ENCODE assay signal across 22 cellular contexts in genomic region chr19:51710163-51710562, GRCh38. TPM values are rescaled to one million over a fixed set of nuclear protein-coding genes. Genes with fewer than 3 reads are reported as not detected.
DNase-seq lines count a peak whose midpoint lies in the region; ATAC-seq, FAIRE-seq and TF ChIP-seq lines count a peak whose summit lies in the region.
"Had no signal": no experiment of that assay in that cellular context is flagged by ENCODE, and none has a peak within 500 bp of the region (broad histone marks: within the 10 kb centered on the region; RNA-seq: fewer than 3 reads in every experiment).

No MANE protein-coding gene starts in this region.

- H3K4me2 ChIP-seq in HepG2 (ENCODE audit: low read depth, low read length), result no peak overlapping the region
- H3K4me2 ChIP-seq in GM23338, result no peak overlapping the region

- TF ChIP-seq CTCF in AG10803 (conservative IDR thresholded peaks at IDR 0.05; ENCODE audit: low read length) (no peak), HFFc6 (IDR thresholded peaks at IDR 0.05) (no peak), fibroblast of the aortic adventitia (IDR thresholded peaks at IDR 0.05; ENCODE audit: insufficient read depth, low read length) (no peak), HepG2 (CRISPR knock-in tag; IDR thresholded peaks at IDR 0.05) (no peak), GM23338 (conservative IDR thresholded peaks at IDR 0.05; ENCODE audit: low read depth in 2 of 2) (no peak)

- CTCF ChIA-PET in HepG2 (lab: Yijun Ruan, JAX; ENCODE audit: low intra/inter-chr PET ratio, low total read pairs), result no interaction called here

- no peak for TF ChIP-seq POLR2A in HepG2 (IDR thresholded peaks at IDR 0.05; ENCODE audit: insufficient read depth in 1 of 2, low read depth in 2 of 2, low read length in 2 of 2)

- peaks cover 13% of the 10 kb centered on the region for H3K36me3 ChIP-seq in SJCRH30
- no peaks in the 10 kb centered on the region for H3K36me3 ChIP-seq in HepG2 (replicated peaks in 1 of 2; ENCODE audit: control insufficient read depth in 1 of 2, insufficient read depth in 2 of 2, low read length in 2 of 2)
- no peaks in the 10 kb centered on the region for H3K36me3 ChIP-seq in GM23338 (ENCODE audit: insufficient read depth)

- H3K27me3 Mint-ChIP-seq in HFFc6 (ENCODE audit: insufficient read depth) (peaks cover 5% of the 10 kb centered on the region), GM23338 (ENCODE audit: insufficient read depth, low read depth, poor library complexity) (peaks cover 15% of the 10 kb centered on the region)
- H3K27me3 Mint-ChIP-seq: CD4-positive, alpha-beta T cell had no signal

- intact Hi-C loops in HepG2 (cut with micrococcal nuclease; ENCODE audit: unreplicated experiment), result no loop called here

- no peak for TF ChIP-seq RAD21 in HepG2 (CRISPR knock-in tag; IDR thresholded peaks at IDR 0.05)

- H3K9me3 ChIP-seq in SJCRH30 (replicated peaks), result no peaks in the 10 kb centered on the region
- no peaks in the 10 kb centered on the region for H3K9me3 ChIP-seq in HepG2 (ENCODE audit: low read length)
- H3K9me3 ChIP-seq: SJSA1 had no signal

- H2AFZ ChIP-seq in HepG2 (ENCODE audit: low read length), result no peak overlapping the region
- no peak overlapping the region for H2AFZ ChIP-seq in GM23338

- no peaks in the 10 kb centered on the region for H3F3A ChIP-seq in GM23338 (replicated peaks; ENCODE audit: low read depth)

- H3K9me3 Mint-ChIP-seq in HFFc6 (no peaks in the 10 kb centered on the region), GM23338 (no peaks in the 10 kb centered on the region; the same call in 1 of the 3 replicates)

- H3K27ac Mint-ChIP-seq in HFFc6 (no peak overlapping the region), GM23338 (no peak overlapping the region)
- H3K27ac Mint-ChIP-seq: CD4-positive, alpha-beta T cell had no signal

- H3K27ac ChIP-seq in SJCRH30 (peak overlapping the region; percentile 10; the same call in 1 of the 2 replicates), HepG2 (ENCODE audit: extremely low read length, insufficient read depth, low read length) (no peak overlapping the region), GM23338 (ENCODE audit: low read depth) (no peak overlapping the region)
- H3K27ac ChIP-seq: SJSA1 had no signal

- 31% methylated on average over 2 of the region's 2 CpGs for WGBS in HepG2 (ENCODE audit: low lambda C conversion rate)

- TF ChIP-seq EP300 in HepG2 (IDR thresholded peaks at IDR 0.05; ENCODE audit: low read depth in 2 of 2, low read length in 2 of 2) (no peak), HepG2 (CRISPR knock-in tag; IDR thresholded peaks at IDR 0.05; ENCODE audit: borderline replicate concordance) (no peak)

- FAIRE-seq in HepG2 (lab: Jason Lieb, UNC), result no peak

- H3K4me3 Mint-ChIP-seq in HFFc6 (no peak overlapping the region; the same call in 1 of the 2 replicates), GM23338 (no peak overlapping the region)
- H3K4me3 Mint-ChIP-seq: CD4-positive, alpha-beta T cell had no signal

- H3K27me3 ChIP-seq in SJCRH30 (no peaks in the 10 kb centered on the region), HepG2 (ENCODE audit: control insufficient read depth in 1 of 2, insufficient read depth in 2 of 2, low read length in 2 of 2) (no peaks in the 10 kb centered on the region), GM23338 (ENCODE audit: insufficient read depth) (0 out of 2 replicates have a peak, but pooled peaks cover 4% of the 10 kb centered on the region)
- H3K27me3 ChIP-seq: SJSA1 had no signal

- BruUV-seq in HepG2 (replicated peaks; lab: Mats Ljungman, UMichigan), result no TSS peak

- in situ Hi-C loops in HepG2 (cut with HindIII; ENCODE audit: extremely low pct_ligation_motif_present, low pct_unique_long_range_greater_than_20kb), result no loop called here

- ATAC-seq in HepG2 (no peak), GM23338 (no peak)

- H3K4me1 ChIP-seq in SJCRH30 (peaks cover 22% of the 10 kb centered on the region), HepG2 (ENCODE audit: insufficient read depth, low read length) (peaks cover 3% of the 10 kb centered on the region; the same call in 1 of the 2 replicates), GM23338 (ENCODE audit: insufficient read depth) (no peaks in the 10 kb centered on the region; the same call in 1 of the 2 replicates)
- H3K4me1 ChIP-seq: SJSA1 had no signal

- peak; percentile 64 for DNase-seq in AG10803 (ENCODE audit: low read depth)
- peak; percentile 40 for DNase-seq in HFFc6
- DNase-seq in SJCRH30, result peak; percentile 39 to 57
- peak; percentile 32 for DNase-seq in fibroblast of the aortic adventitia (ENCODE audit: low read depth)
- DNase-seq in inferior parietal cortex (ENCODE audit: extremely low spot score), result no peak
- no peak for DNase-seq in HepG2 (ENCODE audit: low spot score)
- no peak for DNase-seq in NCI-H1436 treated with DMSO at 0.1 percent for 48 hours (lab: John Stamatoyannopoulos, UW)
- no peak for DNase-seq in GM23338 (ENCODE audit: low spot score)
- DNase-seq: Calu3; CD4-positive, alpha-beta T cell; DMS53; HCEC 1CT; KG1; MM.1S; NCI-H1105 treated with DMSO at 0.1 percent for 48 hours; NCI-H187 treated with DMSO at 0.1 percent for 48 hours; NCI-H446 treated with DMSO at 0.1 percent for 48 hours; NCI-H748 treated with DMSO at 0.1 percent for 48 hours; SW 1271 had no signal

- no peak overlapping the region for H3K9ac ChIP-seq in HepG2 (ENCODE audit: insufficient read depth, low read depth, low read length)

- H4K20me1 ChIP-seq in HepG2 (ENCODE audit: insufficient read depth, low read length) (no peaks in the 10 kb centered on the region), GM23338 (replicated peaks; ENCODE audit: insufficient read depth) (0 out of 2 replicates have a peak, but pooled peaks cover 3% of the 10 kb centered on the region)

- H3K9me2 ChIP-seq in GM23338 (ENCODE audit: insufficient read depth), result no peaks in the 10 kb centered on the region

- POLR2A ChIA-PET in HepG2 (lab: Yijun Ruan, JAX), result no interaction called here

- H3K79me2 ChIP-seq in HepG2 (ENCODE audit: insufficient read depth, low read length) (no peaks in the 10 kb centered on the region), GM23338 (replicated peaks; ENCODE audit: insufficient read depth) (no peaks in the 10 kb centered on the region)

- peaks cover 40% of the 10 kb centered on the region for H3K36me3 Mint-ChIP-seq in HFFc6 (ENCODE audit: low read depth)
- peaks cover 11% of the 10 kb centered on the region for H3K36me3 Mint-ChIP-seq in GM23338 (ENCODE audit: low read depth)

- H3K4me1 Mint-ChIP-seq in HFFc6 (ENCODE audit: low read depth) (peaks cover 41% of the 10 kb centered on the region), GM23338 (peaks cover 3% of the 10 kb centered on the region)

- no peak overlapping the region for H3K4me3 ChIP-seq in AG10803 (ENCODE audit: low read length)
- H3K4me3 ChIP-seq in SJCRH30, result no peak overlapping the region
- no peak overlapping the region for H3K4me3 ChIP-seq in fibroblast of the aortic adventitia (ENCODE audit: low read depth, low read length)
- H3K4me3 ChIP-seq in HepG2 (replicated peaks in 1 of 3; ENCODE audit: insufficient read depth in 1 of 3, low read depth in 2 of 3, low read length in 3 of 3), result no peak overlapping the region
- H3K4me3 ChIP-seq in GM23338, result no peak overlapping the region
- H3K4me3 ChIP-seq: SJSA1 had no signal

RNA-seq across cellular contexts. Expression of gene HAS1, which starts 13.6 kb away (rescaled TPM):
- not detected for total RNA-seq in HFFc6 (2021; fragmentation: NEBNext Ultra II Directional; extraction: Animal tissue kit (Norgen Biotek cat#: 25700))
- total RNA-seq in SJCRH30 (2014; rRNA removed; shearing (Covaris generic)), result 0.23 TPM in 1 of 2 replicates, not detected in the other
- 0.09 and 0.49 TPM in 2 replicates for total RNA-seq in fibroblast of the aortic adventitia (ENCODE audit: low replicate concordance)
- total RNA-seq in HepG2 (2016; rRNA removed; fragmentation: Illumina TruSeq; extraction: Trizol), result not detected in 2 replicates
- not detected in 2 replicates for total RNA-seq in HepG2 (2016; cell fraction: cytosol; rRNA removed; fragmentation: Illumina TruSeq; extraction: Trizol; ENCODE audit: low read depth)
- not detected in 2 replicates for total RNA-seq in HepG2 (2016; cell fraction: insoluble cytoplasmic fraction; rRNA removed; fragmentation: Illumina TruSeq; extraction: Trizol)
- not detected in 2 replicates for total RNA-seq in HepG2 (2016; cell fraction: membrane; rRNA removed; fragmentation: Illumina TruSeq; extraction: Trizol)
- not detected in 2 replicates for total RNA-seq in HepG2 (2016; cell fraction: nucleus; rRNA removed; fragmentation: Illumina TruSeq; extraction: Trizol)
- polyA plus RNA-seq in HepG2 (2011; rRNA removed), result 0.12 TPM in 1 of 2 replicates, not detected in the other
- not detected in 2 replicates for polyA plus RNA-seq in HepG2 (2011; cell fraction: cytosol; rRNA removed)
- not detected in 2 replicates for polyA plus RNA-seq in HepG2 (2011; cell fraction: nucleus; rRNA removed)
- not detected in 2 replicates for polyA plus RNA-seq in HepG2 (2012)
- not detected in 2 replicates for polyA plus RNA-seq in HepG2 (2016; cell fraction: cytosol; fragmentation: Illumina TruSeq; extraction: Trizol; ENCODE audit: low read depth)
- not detected in 2 replicates for polyA plus RNA-seq in HepG2 (2016; cell fraction: insoluble cytoplasmic fraction; fragmentation: Illumina TruSeq; extraction: Trizol; ENCODE audit: low read depth)
- not detected in 2 replicates for polyA plus RNA-seq in HepG2 (2016; cell fraction: membrane; fragmentation: Illumina TruSeq; extraction: Trizol; ENCODE audit: low read depth)
- not detected in 2 replicates for polyA plus RNA-seq in HepG2 (2016; cell fraction: nucleus; fragmentation: Illumina TruSeq; extraction: Trizol; ENCODE audit: insufficient read depth, low read depth)
- polyA minus RNA-seq in HepG2 (2011; rRNA and poly(A)+ RNA removed; ENCODE audit: low replicate concordance), result not detected in 2 replicates
- not detected in 2 replicates for polyA minus RNA-seq in HepG2 (2011; cell fraction: cytosol; rRNA and poly(A)+ RNA removed)
- polyA minus RNA-seq in HepG2 (2011; cell fraction: nucleus; rRNA and poly(A)+ RNA removed), result not detected in 2 replicates
- total RNA-seq in GM23338 (2014; rRNA removed; shearing (Covaris generic)), result 1.8 and 2.0 TPM in 2 replicates
- 0.40 and 0.75 TPM in 2 replicates for polyA plus RNA-seq in GM23338 (2016; fragmentation: Nextera tagmentation; extraction: Ambion mirVana)
- total RNA-seq: A172; Calu3; CD4-positive, alpha-beta T cell; G401; SJSA1 had no signal

RNA-seq across cellular contexts. Expression of gene SPACA6, which starts 17.0 kb away (rescaled TPM):
- total RNA-seq in HFFc6 (2021; fragmentation: NEBNext Ultra II Directional; extraction: Animal tissue kit (Norgen Biotek cat#: 25700)), result 10 to 100 TPM; 12.2 to 14.9 (median 13.3) TPM
- total RNA-seq in SJCRH30 (2014; rRNA removed; shearing (Covaris generic)), result 3.2 and 10.9 TPM in 2 replicates
- 5.3 and 8.5 TPM in 2 replicates for total RNA-seq in fibroblast of the aortic adventitia (ENCODE audit: low replicate concordance)
- total RNA-seq in HepG2 (2016; rRNA removed; fragmentation: Illumina TruSeq; extraction: Trizol), result 0.53 and 2.2 TPM in 2 replicates
- 1.1 and 1.9 TPM in 2 replicates for total RNA-seq in HepG2 (2016; cell fraction: cytosol; rRNA removed; fragmentation: Illumina TruSeq; extraction: Trizol; ENCODE audit: low read depth)
- 2.6 TPM in 1 of 2 replicates, not detected in the other for total RNA-seq in HepG2 (2016; cell fraction: insoluble cytoplasmic fraction; rRNA removed; fragmentation: Illumina TruSeq; extraction: Trizol)
- 0.53 and 1.2 TPM in 2 replicates for total RNA-seq in HepG2 (2016; cell fraction: membrane; rRNA removed; fragmentation: Illumina TruSeq; extraction: Trizol)
- total RNA-seq in HepG2 (2016; cell fraction: nucleus; rRNA removed; fragmentation: Illumina TruSeq; extraction: Trizol), result 2.1 and 4.9 TPM in 2 replicates
- polyA plus RNA-seq in HepG2 (2011; rRNA removed), result 1.4 and 2.3 TPM in 2 replicates
- 0.26 and 0.76 TPM in 2 replicates for polyA plus RNA-seq in HepG2 (2011; cell fraction: cytosol; rRNA removed)
- polyA plus RNA-seq in HepG2 (2011; cell fraction: nucleus; rRNA removed), result 12.4 and 14.0 TPM in 2 replicates
- polyA plus RNA-seq in HepG2 (2012), result 2.2 and 3.3 TPM in 2 replicates
- polyA plus RNA-seq in HepG2 (2016; cell fraction: cytosol; fragmentation: Illumina TruSeq; extraction: Trizol; ENCODE audit: low read depth), result 0.78 and 0.85 TPM in 2 replicates
- polyA plus RNA-seq in HepG2 (2016; cell fraction: insoluble cytoplasmic fraction; fragmentation: Illumina TruSeq; extraction: Trizol; ENCODE audit: low read depth), result 0.48 and 0.82 TPM in 2 replicates
- 0.42 and 1.5 TPM in 2 replicates for polyA plus RNA-seq in HepG2 (2016; cell fraction: membrane; fragmentation: Illumina TruSeq; extraction: Trizol; ENCODE audit: low read depth)
- polyA plus RNA-seq in HepG2 (2016; cell fraction: nucleus; fragmentation: Illumina TruSeq; extraction: Trizol; ENCODE audit: insufficient read depth, low read depth), result 9.6 and 9.8 TPM in 2 replicates
- 1.8 and 1.9 TPM in 2 replicates for polyA minus RNA-seq in HepG2 (2011; rRNA and poly(A)+ RNA removed; ENCODE audit: low replicate concordance)
- polyA minus RNA-seq in HepG2 (2011; cell fraction: cytosol; rRNA and poly(A)+ RNA removed), result not detected in 2 replicates
- 6.3 and 6.8 TPM in 2 replicates for polyA minus RNA-seq in HepG2 (2011; cell fraction: nucleus; rRNA and poly(A)+ RNA removed)
- 5.1 and 5.2 TPM in 2 replicates for total RNA-seq in GM23338 (2014; rRNA removed; shearing (Covaris generic))
- polyA plus RNA-seq in GM23338 (2016; fragmentation: Nextera tagmentation; extraction: Ambion mirVana), result 8.2 and 11.5 TPM in 2 replicates

RNA-seq across cellular contexts. Expression of gene FPR1, which starts 41.5 kb away (rescaled TPM):
- under 1 TPM in 5 of 6 experiments, not detected in 1; 0.26 to 0.53 (median 0.34) TPM for total RNA-seq in HFFc6 (2021; fragmentation: NEBNext Ultra II Directional; extraction: Animal tissue kit (Norgen Biotek cat#: 25700))
- total RNA-seq in SJCRH30 (2014; rRNA removed; shearing (Covaris generic)), result not detected in 2 replicates
- total RNA-seq in fibroblast of the aortic adventitia (ENCODE audit: low replicate concordance) (not detected in 2 replicates), HepG2 (2016; rRNA removed; fragmentation: Illumina TruSeq; extraction: Trizol) (not detected in 2 replicates)
- not detected in 2 replicates for total RNA-seq in HepG2 (2016; cell fraction: cytosol; rRNA removed; fragmentation: Illumina TruSeq; extraction: Trizol; ENCODE audit: low read depth)
- not detected in 2 replicates for total RNA-seq in HepG2 (2016; cell fraction: insoluble cytoplasmic fraction; rRNA removed; fragmentation: Illumina TruSeq; extraction: Trizol)
- total RNA-seq in HepG2 (2016; cell fraction: membrane; rRNA removed; fragmentation: Illumina TruSeq; extraction: Trizol), result not detected in 2 replicates
- not detected in 2 replicates for total RNA-seq in HepG2 (2016; cell fraction: nucleus; rRNA removed; fragmentation: Illumina TruSeq; extraction: Trizol)
- polyA plus RNA-seq in HepG2 (2011; rRNA removed) (0.07 TPM in 1 of 2 replicates, not detected in the other), GM23338 (2016; fragmentation: Nextera tagmentation; extraction: Ambion mirVana) (not detected in 2 replicates)
- polyA plus RNA-seq in HepG2 (2011; cell fraction: cytosol; rRNA removed), result 0.03 TPM in 1 of 2 replicates, not detected in the other
- not detected in 2 replicates for polyA plus RNA-seq in HepG2 (2011; cell fraction: nucleus; rRNA removed)
- 0.27 TPM in 1 of 2 replicates, not detected in the other for polyA plus RNA-seq in HepG2 (2012)
- polyA plus RNA-seq in HepG2 (2016; cell fraction: cytosol; fragmentation: Illumina TruSeq; extraction: Trizol; ENCODE audit: low read depth), result not detected in 2 replicates
- polyA plus RNA-seq in HepG2 (2016; cell fraction: insoluble cytoplasmic fraction; fragmentation: Illumina TruSeq; extraction: Trizol; ENCODE audit: low read depth), result not detected in 2 replicates
- not detected in 2 replicates for polyA plus RNA-seq in HepG2 (2016; cell fraction: membrane; fragmentation: Illumina TruSeq; extraction: Trizol; ENCODE audit: low read depth)
- polyA plus RNA-seq in HepG2 (2016; cell fraction: nucleus; fragmentation: Illumina TruSeq; extraction: Trizol; ENCODE audit: insufficient read depth, low read depth), result not detected in 2 replicates
- not detected in 2 replicates for polyA minus RNA-seq in HepG2 (2011; rRNA and poly(A)+ RNA removed; ENCODE audit: low replicate concordance)
- not detected in 2 replicates for polyA minus RNA-seq in HepG2 (2011; cell fraction: cytosol; rRNA and poly(A)+ RNA removed)
- not detected in 2 replicates for polyA minus RNA-seq in HepG2 (2011; cell fraction: nucleus; rRNA and poly(A)+ RNA removed)
- not detected in 2 replicates for total RNA-seq in GM23338 (2014; rRNA removed; shearing (Covaris generic))
- total RNA-seq: A172, Calu3, G401, SJSA1 had no signal

RNA-seq across cellular contexts. Expression of gene FPR2, which starts 50.8 kb away (rescaled TPM):
- total RNA-seq in HFFc6 (2021; fragmentation: NEBNext Ultra II Directional; extraction: Animal tissue kit (Norgen Biotek cat#: 25700)), result not detected
- not detected in 2 replicates for total RNA-seq in SJCRH30 (2014; rRNA removed; shearing (Covaris generic))
- total RNA-seq in fibroblast of the aortic adventitia (ENCODE audit: low replicate concordance) (not detected in 2 replicates), HepG2 (2016; rRNA removed; fragmentation: Illumina TruSeq; extraction: Trizol) (not detected in 2 replicates)
- total RNA-seq in HepG2 (2016; cell fraction: cytosol; rRNA removed; fragmentation: Illumina TruSeq; extraction: Trizol; ENCODE audit: low read depth), result not detected in 2 replicates
- total RNA-seq in HepG2 (2016; cell fraction: insoluble cytoplasmic fraction; rRNA removed; fragmentation: Illumina TruSeq; extraction: Trizol), result not detected in 2 replicates
- not detected in 2 replicates for total RNA-seq in HepG2 (2016; cell fraction: membrane; rRNA removed; fragmentation: Illumina TruSeq; extraction: Trizol)
- not detected in 2 replicates for total RNA-seq in HepG2 (2016; cell fraction: nucleus; rRNA removed; fragmentation: Illumina TruSeq; extraction: Trizol)
- polyA plus RNA-seq in HepG2 (2011; rRNA removed) (not detected in 2 replicates), GM23338 (2016; fragmentation: Nextera tagmentation; extraction: Ambion mirVana) (not detected in 2 replicates)
- polyA plus RNA-seq in HepG2 (2011; cell fraction: cytosol; rRNA removed), result not detected in 2 replicates
- not detected in 2 replicates for polyA plus RNA-seq in HepG2 (2011; cell fraction: nucleus; rRNA removed)
- not detected in 2 replicates for polyA plus RNA-seq in HepG2 (2012)
- not detected in 2 replicates for polyA plus RNA-seq in HepG2 (2016; cell fraction: cytosol; fragmentation: Illumina TruSeq; extraction: Trizol; ENCODE audit: low read depth)
- not detected in 2 replicates for polyA plus RNA-seq in HepG2 (2016; cell fraction: insoluble cytoplasmic fraction; fragmentation: Illumina TruSeq; extraction: Trizol; ENCODE audit: low read depth)
- polyA plus RNA-seq in HepG2 (2016; cell fraction: membrane; fragmentation: Illumina TruSeq; extraction: Trizol; ENCODE audit: low read depth), result not detected in 2 replicates
- polyA plus RNA-seq in HepG2 (2016; cell fraction: nucleus; fragmentation: Illumina TruSeq; extraction: Trizol; ENCODE audit: insufficient read depth, low read depth), result not detected in 2 replicates
- polyA minus RNA-seq in HepG2 (2011; rRNA and poly(A)+ RNA removed; ENCODE audit: low replicate concordance), result not detected in 2 replicates
- polyA minus RNA-seq in HepG2 (2011; cell fraction: cytosol; rRNA and poly(A)+ RNA removed), result not detected in 2 replicates
- not detected in 2 replicates for polyA minus RNA-seq in HepG2 (2011; cell fraction: nucleus; rRNA and poly(A)+ RNA removed)
- total RNA-seq in GM23338 (2014; rRNA removed; shearing (Covaris generic)), result not detected in 2 replicates
- total RNA-seq: A172; Calu3; CD4-positive, alpha-beta T cell; G401; SJSA1 had no signal

Comparison
In these comparisons a context has a peak if more than half of its experiments do, and no peak if none do; other contexts are left out.
1. DNase-seq: peak in AG10803 (single experiment), HFFc6 (single experiment), SJCRH30 (2 of 2) and fibroblast of the aortic adventitia (single experiment); none in inferior parietal cortex (single experiment), HepG2 (single experiment), NCI-H1436 treated with DMSO at 0.1 percent for 48 hours (single experiment) and GM23338 (single experiment).